In genomic region chr2:154402138-154402714, GRCh38 we compare ENCODE assay signal across 9 cellular contexts.
DNase-seq lines count a peak whose midpoint lies in the region; ATAC-seq and TF ChIP-seq lines count a peak whose summit lies in the region.
"Had no signal": no experiment of that assay in that cellular context is flagged by ENCODE, and none has a peak within 500 bp of the region (broad histone marks: within the 10 kb centered on the region; RNA-seq: fewer than 3 reads in every experiment).

No MANE protein-coding gene starts in this region.

- no peaks in the 10 kb centered on the region for H4K20me1 ChIP-seq in OCI-LY7 (ENCODE audit: insufficient read depth, low read length)

- no peaks in the 10 kb centered on the region for H3K9me2 ChIP-seq in OCI-LY7 (ENCODE audit: insufficient read depth, low read length)

- H2AFZ ChIP-seq in OCI-LY7 (ENCODE audit: low read length) = no peak overlapping the region; the same call in 1 of the 2 replicates

- no peaks in the 10 kb centered on the region for H3K27me3 Mint-ChIP-seq in type B pancreatic cell

- no peaks in the 10 kb centered on the region for H3K36me3 ChIP-seq in OCI-LY7 (ENCODE audit: insufficient read depth, low read length)

- intact Hi-C loops in OCI-LY7 (cut with micrococcal nuclease; ENCODE audit: unreplicated experiment) = no loop called here

- peak; percentile 57 for ATAC-seq in HG02973 (IDR thresholded peaks at IDR 0.05; ENCODE audit: unreplicated experiment)
- no peak for ATAC-seq in GM21825 (IDR thresholded peaks at IDR 0.05; ENCODE audit: unreplicated experiment)

- H3K79me2 ChIP-seq in OCI-LY7 (ENCODE audit: insufficient read depth, low read depth, low read length) = no peaks in the 10 kb centered on the region

- no peaks in the 10 kb centered on the region for H3K4me1 Mint-ChIP-seq in type B pancreatic cell (ENCODE audit: unreplicated experiment)

- no TSS peak for BruUV-seq in OCI-LY7 (replicated peaks; lab: Mats Ljungman, UMichigan)

- no peaks in the 10 kb centered on the region for H3K9me3 ChIP-seq in OCI-LY7 (ENCODE audit: low read length)

- no peak overlapping the region for H3K4me2 ChIP-seq in OCI-LY7 (ENCODE audit: low read length)

- no peak overlapping the region for H3K4me3 ChIP-seq in OCI-LY7 (ENCODE audit: low read depth, low read length, poor library complexity, severe bottlenecking)

- no peak overlapping the region for H3K27ac ChIP-seq in OCI-LY7 (ENCODE audit: low read depth, low read length, poor library complexity, severe bottlenecking)
- H3K27ac ChIP-seq: epithelial cell of prostate had no signal

- CTCF ChIA-PET in OCI-LY7 (lab: Charles Lee; ENCODE audit: unreplicated experiment) = no interaction called here

- H3K27ac Mint-ChIP-seq in type B pancreatic cell = no peak overlapping the region

- no peaks in the 10 kb centered on the region for H3K36me3 Mint-ChIP-seq in type B pancreatic cell

- DNase-seq in EL (peak; percentile 6), OCI-LY7 (ENCODE audit: low spot score) (peak; percentile 45), fibroblast of peridontal ligament (ENCODE audit: extremely low read depth) (peak; percentile 1), type B pancreatic cell (ENCODE audit: extremely low spot score, unreplicated experiment) (no peak), 8988T (no peak), KG1 (lab: John Stamatoyannopoulos, UW) (no peak)

- no peaks in the 10 kb centered on the region for H3K4me1 ChIP-seq in OCI-LY7 (ENCODE audit: insufficient read depth, low read length, poor library complexity, severe bottlenecking)

- POLR2A ChIA-PET in OCI-LY7 (lab: Charles Lee) = no interaction called here

- TF ChIP-seq CTCF in OCI-LY7 (conservative IDR thresholded peaks at IDR 0.05; ENCODE audit: low read length) (peak; percentile 79), type B pancreatic cell (conservative IDR thresholded peaks at IDR 0.05) (peak; percentile 74)

- no peak overlapping the region for H3K4me3 Mint-ChIP-seq in type B pancreatic cell

- H3K9me3 Mint-ChIP-seq in type B pancreatic cell = no peaks in the 10 kb centered on the region

Comparison
In these comparisons a context has a peak if more than half of its experiments do, and no peak if none do; other contexts are left out.
1. DNase-seq: peak in EL (single experiment), OCI-LY7 (single experiment) and fibroblast of peridontal ligament (single experiment); none in type B pancreatic cell (single experiment), 8988T (single experiment) and KG1 (single experiment).